ENCODE assay signal across 17 cellular contexts in genomic region chr6:123519191-123519510, GRCh38.
DNase-seq lines count a peak whose midpoint lies in the region; ATAC-seq lines count a peak whose summit lies in the region.
"Had no signal": no experiment of that assay in that cellular context is flagged by ENCODE, and none has a peak within 500 bp of the region (broad histone marks: within the 10 kb centered on the region; RNA-seq: fewer than 3 reads in every experiment).

No MANE protein-coding gene starts in this region.

- intact Hi-C loops in head of caudate nucleus (cut with DNase I) = no loop called here

- ATAC-seq in GM21723 (IDR thresholded peaks at IDR 0.05; ENCODE audit: unreplicated experiment) (no peak), HG03095 (IDR thresholded peaks at IDR 0.05; ENCODE audit: unreplicated experiment) (no peak)
- ATAC-seq: stimulated activated naive B cell treated with anti-CD40 and anti-IgM and Interleukin-4, amounts not matched to agents 10 μg/mL and 1 μg/mL and 100 μg/mL, for 72 hours had no signal

- DNase-seq in RPMI7951 (ENCODE audit: low read depth) (peak; percentile 61), head of caudate nucleus (peak in 40 of 42 donors; percentile 5 to 77 (median 38)), nucleus accumbens (lab: John Stamatoyannopoulos, UW) (peak in 48 of 56 donors; percentile 1 to 77 (median 19)), substantia nigra (lab: John Stamatoyannopoulos, UW) (peak in 38 of 49 donors; percentile 1 to 73 (median 22)), NCI-H82 (lab: John Stamatoyannopoulos, UW) (no peak)
- no peak for DNase-seq in activated T-cell treated with anti-CD3 and anti-CD28 coated beads, Interleukin-2, amount 50 U/mL, for 48 hours
- DNase-seq: activated effector memory CD4-positive, alpha-beta T cell treated with Interleukin-2 at 50 U/mL for 16 hours; Caco-2; GM23248; kidney; NCI-H1436 treated with DMSO at 0.1 percent for 48 hours; NCI-H345; SIG-M5; spleen; stimulated activated naive B cell treated with anti-CD40 and anti-IgM and Interleukin-4, amounts not matched to agents 10 μg/mL and 1 μg/mL and 100 μg/mL, for 72 hours had no signal

- H3K27ac ChIP-seq in substantia nigra (ENCODE audit: low read depth, low read length, poor library complexity, severe bottlenecking) = no peak overlapping the region
- H3K27ac ChIP-seq: GM23248, spleen had no signal

Comparison
In these comparisons a context has a peak if more than half of its experiments do, and no peak if none do; other contexts are left out.
1. DNase-seq: peak in RPMI7951 (single experiment), head of caudate nucleus (40 of 42), nucleus accumbens (48 of 56) and substantia nigra (38 of 49); none in activated T-cell treated with anti-CD3 and anti-CD28 coated beads, Interleukin-2, amount 50 U/mL, for 48 hours (0 of 2) and NCI-H82 (single experiment).